ENCODE assay signal across 1 cellular context in genomic region chr3:55631766-55632331, GRCh38.
TF ChIP-seq lines count a peak whose summit lies in the region.

No MANE protein-coding gene starts in this region.

TF ChIP-seq in H1, 55 proteins besides CTCF, POLR2A, EP300 and RAD21 (continued from another document):
- TF ChIP-seq ZNF274 (IDR thresholded peaks at IDR 0.05; ENCODE audit: borderline replicate concordance, extremely low read depth, low read length) = no peak
